13 cellular contexts compared by ENCODE assay signal in the genomic region with DNA sequence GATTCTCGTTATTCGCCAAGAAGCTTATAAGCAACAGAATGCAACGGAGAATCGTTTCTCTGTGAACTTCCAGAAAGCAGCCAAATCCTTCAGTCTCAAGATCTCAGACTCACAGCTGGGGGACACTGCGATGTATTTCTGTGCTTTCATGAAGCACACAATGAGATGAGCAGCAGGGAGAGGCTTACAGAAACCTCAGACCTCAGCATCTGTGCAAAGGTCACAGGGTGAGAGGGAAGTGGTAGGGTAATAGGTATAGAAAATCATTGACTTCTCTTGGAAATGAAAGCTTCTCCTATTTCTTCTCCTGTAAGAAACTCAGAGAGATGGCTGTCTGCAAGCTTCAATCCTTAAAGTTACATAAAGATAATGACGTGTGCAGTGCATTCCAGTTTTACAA.
"Had no signal": no experiment of that assay in that cellular context is flagged by ENCODE, and none has a peak within 500 bp of the region (broad histone marks: within the 10 kb centered on the region; RNA-seq: fewer than 3 reads in every experiment).

No MANE protein-coding gene starts in this region.

- H3K27me3 ChIP-seq: adrenal gland, hepatocyte, tibial artery, uterus had no signal

- H3K4me1 ChIP-seq: adrenal gland, parathyroid adenoma, uterus had no signal

- H3K27ac ChIP-seq: adrenal gland, hepatocyte, parathyroid adenoma, skin epidermis, uterus had no signal

- H3K4me1 Mint-ChIP-seq: neural crest cell had no signal

- H3K9me3 Mint-ChIP-seq: activated T-cell treated with anti-CD3 and anti-CD28 coated beads, Interleukin-2, amount 50 U/mL, for 4 hours; neural crest cell had no signal

- H3K4me3 ChIP-seq: adrenal gland, hepatocyte, skin epidermis, tibial artery, uterus had no signal

- H3K9me3 ChIP-seq: adrenal gland, tibial artery, uterus had no signal

- ATAC-seq: activated T-cell treated with anti-CD3 and anti-CD28 coated beads, Interleukin-2, amount 50 U/mL, for 4 hours had no signal

- H3K4me3 Mint-ChIP-seq: neural crest cell had no signal

- H3K36me3 ChIP-seq: adrenal gland, tibial artery, uterus had no signal

- DNase-seq: activated CD4-positive, CD25-positive, alpha-beta regulatory T cell treated with anti-CD3 and anti-CD28 coated beads, Interleukin-2, amount 50 U/mL, for 72 hours; activated naive CD4-positive, alpha-beta T cell; activated T-cell treated with anti-CD3 and anti-CD28 coated beads, Interleukin-2, amount 50 U/mL, for 4 hours; adrenal gland; caudate nucleus; kidney glomerular epithelial cell; stimulated activated CD4-positive, alpha-beta T cell treated with anti-CD3 and anti-CD28 coated beads, Interleukin-4, amount 100 ng/mL, for 4 hours; tibial artery; uterus had no signal
